ENCODE assay signal across 24 cellular contexts in the genomic region with DNA sequence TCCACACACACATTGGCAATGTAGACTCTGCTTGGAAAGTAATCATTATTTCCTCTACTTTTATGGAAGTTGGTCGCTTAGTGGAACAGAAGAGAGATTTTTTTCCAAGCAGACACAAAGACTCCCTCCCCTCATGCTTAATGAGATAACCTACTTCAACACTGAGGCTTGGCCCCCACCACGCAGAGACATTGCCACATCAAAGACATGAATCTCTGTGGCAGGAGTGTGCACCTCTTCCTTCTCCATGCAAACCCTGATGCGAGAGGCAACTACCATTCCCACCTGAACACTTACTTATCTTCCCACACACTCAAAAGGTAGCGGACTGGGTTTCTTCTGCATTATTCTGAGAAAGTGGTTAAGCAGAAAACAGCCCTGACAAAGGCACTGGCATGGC. TPM values are rescaled to one million over a fixed set of nuclear protein-coding genes. Genes with fewer than 3 reads are reported as not detected.
"Had no signal": no experiment of that assay in that cellular context is flagged by ENCODE, and none has a peak within 500 bp of the region (broad histone marks: within the 10 kb centered on the region; RNA-seq: fewer than 3 reads in every experiment).

No MANE protein-coding gene starts in this region.

- H3K4me1 ChIP-seq: gastrocnemius medialis, heart right ventricle, neural progenitor cell, suprapubic skin had no signal

- H3K4me3 Mint-ChIP-seq: natural killer cell treated with Interleukin-12 subunit alpha and Interleukin-12 subunit beta and Interleukin-15 and Interleukin-18, amount 100 ng/mL, for 72 hours; neural progenitor cell; type B pancreatic cell had no signal

- H3K27ac Mint-ChIP-seq: natural killer cell treated with Interleukin-12 subunit alpha and Interleukin-12 subunit beta and Interleukin-15 and Interleukin-18, amount 100 ng/mL, for 72 hours; neural progenitor cell; type B pancreatic cell had no signal

- H3K9me3 Mint-ChIP-seq: natural killer cell treated with Interleukin-12 subunit alpha and Interleukin-12 subunit beta and Interleukin-15 and Interleukin-18, amount 100 ng/mL, for 72 hours; neural progenitor cell; type B pancreatic cell had no signal

- DNase-seq: cortex of kidney; dorsolateral prefrontal cortex; effector CD8-positive, alpha-beta T cell; gastrocnemius medialis; heart right ventricle; hypothalamus; islet precursor cell; mucosa of descending colon; nucleus accumbens; ovary; right cardiac atrium; stimulated activated CD4-positive, alpha-beta T cell treated with anti-CD3 and anti-CD28 coated beads, Interleukin-2, amount 100 ng/mL, for 48 hours; stimulated activated naive CD8-positive, alpha-beta T cell treated with anti-CD3 and anti-CD28 coated beads, Interleukin-15, Interleukin-2, amounts not matched to agents 100 U/mL and 50 U/mL, for 24 hours; thyroid gland had no signal

- H3K4me1 Mint-ChIP-seq: neural progenitor cell had no signal

- H3K27me3 ChIP-seq: esophagus muscularis mucosa, gastrocnemius medialis, neural progenitor cell, ovary, suprapubic skin, thyroid gland had no signal

- H3K9me3 ChIP-seq: esophagus muscularis mucosa, gastrocnemius medialis, heart right ventricle, mucosa of descending colon, ovary, suprapubic skin, thyroid gland had no signal

- H3K27ac ChIP-seq: dorsolateral prefrontal cortex, esophagus muscularis mucosa, gastrocnemius medialis, heart right ventricle, neural progenitor cell, ovary, suprapubic skin, thyroid gland had no signal

- H3K4me2 ChIP-seq: neural progenitor cell, smooth muscle cell had no signal

- FAIRE-seq: endometrium, urothelium cell line had no signal

- H3K9ac ChIP-seq: neural progenitor cell had no signal

- ATAC-seq: gastrocnemius medialis; heart right ventricle; left lobe of liver; mucosa of descending colon; natural killer cell treated with Interleukin-12 subunit alpha and Interleukin-12 subunit beta and Interleukin-15 and Interleukin-18, amount 100 ng/mL, for 72 hours; right cardiac atrium; stimulated activated naive CD8-positive, alpha-beta T cell treated with anti-CD3 and anti-CD28 coated beads, Interleukin-15, Interleukin-2, amounts not matched to agents 100 U/mL and 50 U/mL, for 24 hours had no signal

- H3K36me3 Mint-ChIP-seq: neural progenitor cell, type B pancreatic cell had no signal

- H2AFZ ChIP-seq: neural progenitor cell had no signal

- H3K36me3 ChIP-seq: esophagus muscularis mucosa, gastrocnemius medialis, heart right ventricle, neural progenitor cell, ovary, suprapubic skin, thyroid gland had no signal

- H3K4me3 ChIP-seq: dorsolateral prefrontal cortex, esophagus muscularis mucosa, gastrocnemius medialis, heart right ventricle, mucosa of descending colon, neural progenitor cell, ovary, smooth muscle cell, suprapubic skin, thyroid gland had no signal

RNA-seq across cellular contexts. Expression of a gene that starts 37.3 kb away (rescaled TPM):
- total RNA-seq: gastrocnemius medialis, posterior vena cava had no signal
